ENCODE assay signal across 1 cellular context in the genomic region with DNA sequence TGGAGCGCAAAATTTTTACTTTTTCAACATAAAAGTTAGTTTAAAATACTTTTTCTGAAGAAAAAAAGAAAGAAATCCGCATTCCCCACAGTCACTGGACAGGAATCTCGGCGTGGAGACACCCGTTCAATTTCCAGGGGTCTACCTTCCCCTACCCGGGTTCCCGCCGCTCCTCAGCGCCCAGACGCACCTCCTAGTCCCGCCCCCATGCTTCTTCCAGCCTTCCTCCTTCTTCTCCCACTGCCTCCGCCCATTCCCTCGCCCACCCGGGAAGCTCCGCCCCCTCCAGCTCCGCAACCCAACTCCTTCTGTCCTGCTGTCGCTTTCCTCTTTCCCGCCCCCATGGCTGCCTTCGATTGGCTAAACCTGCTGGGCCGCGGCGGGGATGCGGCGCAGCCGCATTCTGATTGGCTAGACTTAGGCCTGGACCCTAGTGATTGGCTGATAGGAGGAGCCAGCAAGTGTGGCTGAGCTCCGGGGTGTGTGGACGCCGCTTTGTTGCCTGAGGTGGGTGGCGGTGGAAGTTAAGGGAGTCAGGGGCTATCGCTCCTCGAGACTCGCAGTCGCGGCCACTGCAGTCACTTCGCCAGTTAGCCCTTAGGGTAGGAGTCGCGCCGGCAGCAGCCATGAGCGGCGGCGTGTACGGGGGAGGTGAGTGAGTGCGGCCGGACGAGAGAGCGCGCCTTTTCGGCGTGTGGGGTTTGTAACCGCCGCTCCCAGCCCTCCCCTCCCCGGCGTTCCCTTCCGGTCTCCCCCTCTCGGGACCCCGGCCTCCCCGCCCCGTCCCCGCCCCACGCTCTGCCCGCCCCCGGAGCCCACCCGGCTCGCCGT.
A peak's percentile ranks its signal among the peaks of the same experiment; 100 is the strongest.
TF ChIP-seq lines count a peak whose summit lies in the region.

A gene (plus strand): TSS at position 460 of the 831 bp plus-strand sequence. CDS start 167 bp downstream, at position 627.

TF ChIP-seq in SK-N-SH, 30 proteins besides CTCF, POLR2A, EP300 and RAD21 (continued from another document):
- TF ChIP-seq, protein P1, sequence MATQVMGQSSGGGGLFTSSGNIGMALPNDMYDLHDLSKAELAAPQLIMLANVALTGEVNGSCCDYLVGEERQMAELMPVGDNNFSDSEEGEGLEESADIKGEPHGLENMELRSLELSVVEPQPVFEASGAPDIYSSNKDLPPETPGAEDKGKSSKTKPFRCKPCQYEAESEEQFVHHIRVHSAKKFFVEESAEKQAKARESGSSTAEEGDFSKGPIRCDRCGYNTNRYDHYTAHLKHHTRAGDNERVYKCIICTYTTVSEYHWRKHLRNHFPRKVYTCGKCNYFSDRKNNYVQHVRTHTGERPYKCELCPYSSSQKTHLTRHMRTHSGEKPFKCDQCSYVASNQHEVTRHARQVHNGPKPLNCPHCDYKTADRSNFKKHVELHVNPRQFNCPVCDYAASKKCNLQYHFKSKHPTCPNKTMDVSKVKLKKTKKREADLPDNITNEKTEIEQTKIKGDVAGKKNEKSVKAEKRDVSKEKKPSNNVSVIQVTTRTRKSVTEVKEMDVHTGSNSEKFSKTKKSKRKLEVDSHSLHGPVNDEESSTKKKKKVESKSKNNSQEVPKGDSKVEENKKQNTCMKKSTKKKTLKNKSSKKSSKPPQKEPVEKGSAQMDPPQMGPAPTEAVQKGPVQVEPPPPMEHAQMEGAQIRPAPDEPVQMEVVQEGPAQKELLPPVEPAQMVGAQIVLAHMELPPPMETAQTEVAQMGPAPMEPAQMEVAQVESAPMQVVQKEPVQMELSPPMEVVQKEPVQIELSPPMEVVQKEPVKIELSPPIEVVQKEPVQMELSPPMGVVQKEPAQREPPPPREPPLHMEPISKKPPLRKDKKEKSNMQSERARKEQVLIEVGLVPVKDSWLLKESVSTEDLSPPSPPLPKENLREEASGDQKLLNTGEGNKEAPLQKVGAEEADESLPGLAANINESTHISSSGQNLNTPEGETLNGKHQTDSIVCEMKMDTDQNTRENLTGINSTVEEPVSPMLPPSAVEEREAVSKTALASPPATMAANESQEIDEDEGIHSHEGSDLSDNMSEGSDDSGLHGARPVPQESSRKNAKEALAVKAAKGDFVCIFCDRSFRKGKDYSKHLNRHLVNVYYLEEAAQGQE (IDR thresholded peaks at IDR 0.05; ENCODE audit: low read depth, low read length) = peak; percentile 49; the same call in 1 of the 2 replicates
- TF ChIP-seq GATA2 (CRISPR knock-in tag; IDR thresholded peaks at IDR 0.05) (no peak), MXI1 (IDR thresholded peaks at IDR 0.05; ENCODE audit: low read depth, low read length) (peak; percentile 71), RFX5 (IDR thresholded peaks at IDR 0.05; ENCODE audit: low read length) (peak; percentile 81; the same call in 1 of the 2 replicates), POLR2AphosphoS5 (IDR thresholded peaks at IDR 0.05; ENCODE audit: low read depth, low read length) (peak; percentile 84), MEF2A (IDR thresholded peaks at IDR 0.05; ENCODE audit: borderline replicate concordance, low read depth) (no peak), CHD2 (IDR thresholded peaks at IDR 0.05; ENCODE audit: low read length, partially characterized antibody) (peak; percentile 93)
- TF ChIP-seq, protein P2, sequence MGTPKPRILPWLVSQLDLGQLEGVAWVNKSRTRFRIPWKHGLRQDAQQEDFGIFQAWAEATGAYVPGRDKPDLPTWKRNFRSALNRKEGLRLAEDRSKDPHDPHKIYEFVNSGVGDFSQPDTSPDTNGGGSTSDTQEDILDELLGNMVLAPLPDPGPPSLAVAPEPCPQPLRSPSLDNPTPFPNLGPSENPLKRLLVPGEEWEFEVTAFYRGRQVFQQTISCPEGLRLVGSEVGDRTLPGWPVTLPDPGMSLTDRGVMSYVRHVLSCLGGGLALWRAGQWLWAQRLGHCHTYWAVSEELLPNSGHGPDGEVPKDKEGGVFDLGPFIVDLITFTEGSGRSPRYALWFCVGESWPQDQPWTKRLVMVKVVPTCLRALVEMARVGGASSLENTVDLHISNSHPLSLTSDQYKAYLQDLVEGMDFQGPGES (IDR thresholded peaks at IDR 0.05; ENCODE audit: low read depth, low read length) = peak; percentile 88
